Comparison of ENCODE assay signal across 17 cellular contexts in the genomic region with DNA sequence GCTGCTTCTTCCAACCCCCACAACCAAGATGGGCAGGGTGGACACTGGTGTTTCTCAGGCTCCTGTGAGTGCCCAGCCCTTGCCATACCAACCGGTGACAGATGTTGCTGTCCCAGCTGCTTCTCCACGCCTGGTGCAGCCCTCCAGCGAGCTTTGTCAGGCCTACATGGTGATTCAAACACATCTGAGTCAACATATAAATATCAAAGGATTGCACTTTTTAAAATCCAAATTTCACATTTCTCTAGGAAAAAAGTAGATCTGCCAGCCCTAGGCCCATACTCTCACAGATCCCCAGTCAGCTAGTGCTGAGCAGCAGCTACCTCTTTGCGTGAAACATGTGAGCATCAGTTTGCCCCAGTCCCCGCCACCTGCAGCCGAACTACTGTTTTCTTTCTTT.
"Had no signal": no experiment of that assay in that cellular context is flagged by ENCODE, and none has a peak within 500 bp of the region (broad histone marks: within the 10 kb centered on the region; RNA-seq: fewer than 3 reads in every experiment).

No MANE protein-coding gene starts in this region.

- H3K36me3 ChIP-seq: esophagus muscularis mucosa, heart right ventricle, left ventricle myocardium inferior had no signal

- H3K4me1 Mint-ChIP-seq: nephron had no signal

- DNase-seq: activated CD4-positive, alpha-beta T cell treated with anti-CD3 and anti-CD28 coated beads, Interleukin-2, amount 50 U/mL, for 4 hours; activated CD8-positive, alpha-beta memory T cell treated with anti-CD3 and anti-CD28 coated beads, Interleukin-2, amount 10 ng/mL, durations not matched to agents 7 days and 5 days; activated effector memory CD4-positive, alpha-beta T cell treated with Interleukin-2 at 50 U/mL for 16 hours; activated T-cell treated with anti-CD3 and anti-CD28 coated beads, Interleukin-2, amount 50 U/mL, for 24 hours; dorsolateral prefrontal cortex; heart right ventricle; left ventricle myocardium inferior; stimulated activated CD4-positive, alpha-beta T cell treated with anti-CD3 and anti-CD28 coated beads, Interleukin-2, amount 100 ng/mL, for 48 hours; stimulated activated CD8-positive, alpha-beta memory T cell treated with anti-CD3 and anti-CD28 coated beads, Interleukin-4, amount 100 ng/mL, for 48 hours; testis had no signal

- H3K9me3 ChIP-seq: esophagus muscularis mucosa, heart right ventricle, left ventricle myocardium inferior, testis had no signal

- H3K4me3 Mint-ChIP-seq: activated CD8-positive, alpha-beta memory T cell treated with anti-CD3 and anti-CD28 coated beads, Interleukin-2, amount 10 ng/mL, durations not matched to agents 7 days and 5 days; activated T-cell treated with anti-CD3 and anti-CD28 coated beads, Interleukin-2, amount 50 U/mL, for 24 hours; memory B cell; nephron; stimulated activated naive CD8-positive, alpha-beta T cell treated with anti-CD3 and anti-CD28 coated beads, Interleukin-15, Interleukin-2, amounts not matched to agents 100 ng/mL and 50 ng/mL, for 24 hours; T-helper 2 cell treated with Interferon-gamma antibody and Interleukin-4, amounts not matched to agents 5 μg/mL and 100 μg/mL, for 36 hours had no signal

- H3K4me3 ChIP-seq: dorsolateral prefrontal cortex, esophagus muscularis mucosa, heart right ventricle, left ventricle myocardium inferior, testis had no signal

- H3K27me3 ChIP-seq: dorsolateral prefrontal cortex, esophagus muscularis mucosa, heart right ventricle, testis had no signal

- H3K36me3 Mint-ChIP-seq: activated CD8-positive, alpha-beta memory T cell treated with anti-CD3 and anti-CD28 coated beads, Interleukin-2, amount 10 ng/mL, durations not matched to agents 7 days and 5 days; activated naive CD4-positive, alpha-beta T cell treated with anti-CD3 and anti-CD28 coated beads, Interleukin-2, amount 50 U/mL, for 72 hours; memory B cell had no signal

- H3K4me1 ChIP-seq: esophagus muscularis mucosa, left ventricle myocardium inferior, testis had no signal

- H3K9me3 Mint-ChIP-seq: activated naive CD4-positive, alpha-beta T cell treated with anti-CD3 and anti-CD28 coated beads, Interleukin-2, amount 50 U/mL, for 72 hours; activated T-cell treated with anti-CD3 and anti-CD28 coated beads, Interleukin-2, amount 50 U/mL, for 24 hours; nephron; stimulated activated naive CD8-positive, alpha-beta T cell treated with anti-CD3 and anti-CD28 coated beads, Interleukin-15, Interleukin-2, amounts not matched to agents 100 ng/mL and 50 ng/mL, for 24 hours; T-helper 2 cell treated with Interferon-gamma antibody and Interleukin-4, amounts not matched to agents 5 μg/mL and 100 μg/mL, for 36 hours had no signal

- H3K27ac Mint-ChIP-seq: activated CD8-positive, alpha-beta memory T cell treated with anti-CD3 and anti-CD28 coated beads, Interleukin-2, amount 10 ng/mL, durations not matched to agents 7 days and 5 days; activated T-cell treated with anti-CD3 and anti-CD28 coated beads, Interleukin-2, amount 50 U/mL, for 24 hours; nephron; stimulated activated naive CD8-positive, alpha-beta T cell treated with anti-CD3 and anti-CD28 coated beads, Interleukin-15, Interleukin-2, amounts not matched to agents 100 ng/mL and 50 ng/mL, for 24 hours; T-helper 2 cell treated with Interferon-gamma antibody and Interleukin-4, amounts not matched to agents 5 μg/mL and 100 μg/mL, for 36 hours had no signal

- ATAC-seq: activated CD4-positive, CD25-positive, alpha-beta regulatory T cell treated with anti-CD3 and anti-CD28 coated beads, Interleukin-2, amount 50 U/mL, for 24 hours; activated CD8-positive, alpha-beta memory T cell treated with anti-CD3 and anti-CD28 coated beads, Interleukin-2, amount 10 ng/mL, durations not matched to agents 7 days and 5 days; heart right ventricle had no signal

- H3K27ac ChIP-seq: dorsolateral prefrontal cortex, esophagus muscularis mucosa, heart right ventricle, left ventricle myocardium inferior, testis had no signal

- H3K27me3 Mint-ChIP-seq: activated CD8-positive, alpha-beta memory T cell treated with anti-CD3 and anti-CD28 coated beads, Interleukin-2, amount 10 ng/mL, durations not matched to agents 7 days and 5 days; activated T-cell treated with anti-CD3 and anti-CD28 coated beads, Interleukin-2, amount 50 U/mL, for 24 hours; memory B cell; stimulated activated naive CD8-positive, alpha-beta T cell treated with anti-CD3 and anti-CD28 coated beads, Interleukin-15, Interleukin-2, amounts not matched to agents 100 ng/mL and 50 ng/mL, for 24 hours had no signal
